ENCODE assay signal across 19 cellular contexts in genomic region chr4:25101836-25102235, GRCh38.
"Had no signal": no experiment of that assay in that cellular context is flagged by ENCODE, and none has a peak within 500 bp of the region (broad histone marks: within the 10 kb centered on the region; RNA-seq: fewer than 3 reads in every experiment).

No MANE protein-coding gene starts in this region.

- H3K4me3 Mint-ChIP-seq: naive thymus-derived CD8-positive, alpha-beta T cell; neural progenitor cell; type B pancreatic cell had no signal

- H3K27ac ChIP-seq: colonic mucosa, dorsolateral prefrontal cortex, epithelial cell of prostate, esophagus squamous epithelium, foreskin keratinocyte, hepatocyte, neural progenitor cell, psoas muscle, skin epidermis had no signal

- H3K9me3 ChIP-seq: colonic mucosa, esophagus squamous epithelium, mucosa of descending colon, psoas muscle, sigmoid colon had no signal

- H3K27me3 ChIP-seq: colonic mucosa, dorsolateral prefrontal cortex, hepatocyte, neural progenitor cell, sigmoid colon, stomach had no signal

- H3K36me3 Mint-ChIP-seq: neural progenitor cell had no signal

- H3K27ac Mint-ChIP-seq: naive thymus-derived CD8-positive, alpha-beta T cell; neural progenitor cell; type B pancreatic cell had no signal

- DNase-seq: caudate nucleus; colonic mucosa; dorsolateral prefrontal cortex; effector memory CD4-positive, alpha-beta T cell; esophagus squamous epithelium; foreskin keratinocyte; mucosa of descending colon; naive thymus-derived CD8-positive, alpha-beta T cell; psoas muscle; retina; sigmoid colon; stimulated activated naive CD4-positive, alpha-beta T cell; stomach; substantia nigra had no signal

- ATAC-seq: foreskin keratinocyte; mucosa of descending colon; naive thymus-derived CD8-positive, alpha-beta T cell; psoas muscle had no signal

- H3K4me3 ChIP-seq: colonic mucosa, dorsolateral prefrontal cortex, esophagus squamous epithelium, hepatocyte, mucosa of descending colon, neural progenitor cell, psoas muscle, sigmoid colon, skin epidermis, stomach had no signal

- H3K4me1 ChIP-seq: colonic mucosa, foreskin keratinocyte, psoas muscle had no signal

- H3K36me3 ChIP-seq: colonic mucosa, esophagus squamous epithelium, neural progenitor cell, sigmoid colon, stomach had no signal
